ENCODE assay signal across 1 cellular context in the genomic region with DNA sequence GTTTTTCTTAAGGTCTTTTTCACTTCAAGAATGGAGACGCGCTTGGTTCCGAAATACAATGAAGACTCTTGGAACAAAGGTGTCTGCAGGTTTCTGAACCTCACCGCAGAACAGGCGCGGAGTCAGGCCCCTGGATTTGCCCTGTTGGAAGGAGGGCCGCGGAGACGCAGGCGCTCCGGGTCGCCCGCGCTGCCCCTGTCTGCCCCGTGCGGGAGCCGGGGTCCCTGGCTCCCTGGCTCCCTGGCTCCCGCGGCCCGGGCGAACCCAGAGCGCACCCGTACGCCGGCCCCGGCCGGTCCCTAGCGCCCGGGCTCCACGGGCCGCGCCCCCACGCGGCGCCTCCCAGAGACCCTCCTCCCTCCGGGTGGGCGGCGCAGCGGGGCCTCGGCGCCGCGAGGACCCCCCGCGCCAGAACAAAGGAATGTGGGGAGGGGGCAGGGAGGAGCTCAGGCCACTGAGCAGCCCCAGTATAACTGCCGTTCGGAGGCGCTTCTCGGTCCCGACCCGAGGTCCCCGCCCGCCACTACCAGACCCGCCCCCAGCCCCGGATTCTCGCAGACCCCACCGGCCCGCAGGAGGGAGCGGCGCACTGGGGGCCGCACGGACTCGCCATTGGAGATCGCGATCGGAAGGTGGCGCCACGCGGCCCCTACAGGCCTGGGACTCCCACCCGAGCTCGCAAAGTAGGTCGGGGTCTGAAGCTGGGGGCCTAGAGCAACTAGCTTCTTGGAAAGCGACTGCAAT.
TF ChIP-seq lines count a peak whose summit lies in the region.

No MANE protein-coding gene starts in this region.

TF ChIP-seq in HepG2, 621 proteins besides CTCF, POLR2A, EP300 and RAD21 (continued from another document and continues in another):
- TF ChIP-seq, protein P1, sequence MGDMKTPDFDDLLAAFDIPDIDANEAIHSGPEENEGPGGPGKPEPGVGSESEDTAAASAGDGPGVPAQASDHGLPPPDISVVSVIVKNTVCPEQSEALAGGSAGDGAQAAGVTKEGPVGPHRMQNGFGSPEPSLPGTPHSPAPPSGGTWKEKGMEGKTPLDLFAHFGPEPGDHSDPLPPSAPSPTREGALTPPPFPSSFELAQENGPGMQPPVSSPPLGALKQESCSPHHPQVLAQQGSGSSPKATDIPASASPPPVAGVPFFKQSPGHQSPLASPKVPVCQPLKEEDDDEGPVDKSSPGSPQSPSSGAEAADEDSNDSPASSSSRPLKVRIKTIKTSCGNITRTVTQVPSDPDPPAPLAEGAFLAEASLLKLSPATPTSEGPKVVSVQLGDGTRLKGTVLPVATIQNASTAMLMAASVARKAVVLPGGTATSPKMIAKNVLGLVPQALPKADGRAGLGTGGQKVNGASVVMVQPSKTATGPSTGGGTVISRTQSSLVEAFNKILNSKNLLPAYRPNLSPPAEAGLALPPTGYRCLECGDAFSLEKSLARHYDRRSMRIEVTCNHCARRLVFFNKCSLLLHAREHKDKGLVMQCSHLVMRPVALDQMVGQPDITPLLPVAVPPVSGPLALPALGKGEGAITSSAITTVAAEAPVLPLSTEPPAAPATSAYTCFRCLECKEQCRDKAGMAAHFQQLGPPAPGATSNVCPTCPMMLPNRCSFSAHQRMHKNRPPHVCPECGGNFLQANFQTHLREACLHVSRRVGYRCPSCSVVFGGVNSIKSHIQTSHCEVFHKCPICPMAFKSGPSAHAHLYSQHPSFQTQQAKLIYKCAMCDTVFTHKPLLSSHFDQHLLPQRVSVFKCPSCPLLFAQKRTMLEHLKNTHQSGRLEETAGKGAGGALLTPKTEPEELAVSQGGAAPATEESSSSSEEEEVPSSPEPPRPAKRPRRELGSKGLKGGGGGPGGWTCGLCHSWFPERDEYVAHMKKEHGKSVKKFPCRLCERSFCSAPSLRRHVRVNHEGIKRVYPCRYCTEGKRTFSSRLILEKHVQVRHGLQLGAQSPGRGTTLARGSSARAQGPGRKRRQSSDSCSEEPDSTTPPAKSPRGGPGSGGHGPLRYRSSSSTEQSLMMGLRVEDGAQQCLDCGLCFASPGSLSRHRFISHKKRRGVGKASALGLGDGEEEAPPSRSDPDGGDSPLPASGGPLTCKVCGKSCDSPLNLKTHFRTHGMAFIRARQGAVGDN (CRISPR knock-in tag; IDR thresholded peaks at IDR 0.05), result peak; percentile 59
- no peak for TF ChIP-seq NFYC (CRISPR knock-in tag; IDR thresholded peaks at IDR 0.05)
- no peak for TF ChIP-seq ZSCAN22 (CRISPR knock-in tag; IDR thresholded peaks at IDR 0.05)
- peak; percentile 78 for TF ChIP-seq RBM39 (IDR thresholded peaks at IDR 0.05; ENCODE audit: low read depth, low read length, poor library complexity, severe bottlenecking)
- TF ChIP-seq TOPORS (CRISPR knock-in tag; IDR thresholded peaks at IDR 0.05), result no peak
- TF ChIP-seq HMGA1 (CRISPR knock-in tag; conservative IDR thresholded peaks at IDR 0.05), result no peak
- TF ChIP-seq SALL2 (CRISPR knock-in tag; IDR thresholded peaks at IDR 0.05), result 0 out of 2 replicates have a peak, but pooled peaks have one; percentile 26
- TF ChIP-seq, protein P2, sequence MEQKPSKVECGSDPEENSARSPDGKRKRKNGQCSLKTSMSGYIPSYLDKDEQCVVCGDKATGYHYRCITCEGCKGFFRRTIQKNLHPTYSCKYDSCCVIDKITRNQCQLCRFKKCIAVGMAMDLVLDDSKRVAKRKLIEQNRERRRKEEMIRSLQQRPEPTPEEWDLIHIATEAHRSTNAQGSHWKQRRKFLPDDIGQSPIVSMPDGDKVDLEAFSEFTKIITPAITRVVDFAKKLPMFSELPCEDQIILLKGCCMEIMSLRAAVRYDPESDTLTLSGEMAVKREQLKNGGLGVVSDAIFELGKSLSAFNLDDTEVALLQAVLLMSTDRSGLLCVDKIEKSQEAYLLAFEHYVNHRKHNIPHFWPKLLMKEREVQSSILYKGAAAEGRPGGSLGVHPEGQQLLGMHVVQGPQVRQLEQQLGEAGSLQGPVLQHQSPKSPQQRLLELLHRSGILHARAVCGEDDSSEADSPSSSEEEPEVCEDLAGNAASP (CRISPR knock-in tag; IDR thresholded peaks at IDR 0.05; ENCODE audit: borderline replicate concordance), result no peak
- TF ChIP-seq SKI (IDR thresholded peaks at IDR 0.05; ENCODE audit: partially characterized antibody), result no peak
- peak; percentile 54 for TF ChIP-seq SALL1 (CRISPR knock-in tag; IDR thresholded peaks at IDR 0.05)
- no peak for TF ChIP-seq SRF (IDR thresholded peaks at IDR 0.05; ENCODE audit: low read depth, low read length)
- TF ChIP-seq ZNF10 (CRISPR knock-in tag; IDR thresholded peaks at IDR 0.05; ENCODE audit: borderline replicate concordance, low read depth), result no peak
- TF ChIP-seq ZC3H4 (CRISPR knock-in tag; IDR thresholded peaks at IDR 0.05; ENCODE audit: borderline replicate concordance), result no peak
- TF ChIP-seq NFE2 (CRISPR knock-in tag; IDR thresholded peaks at IDR 0.05), result no peak
- TF ChIP-seq, protein P3, sequence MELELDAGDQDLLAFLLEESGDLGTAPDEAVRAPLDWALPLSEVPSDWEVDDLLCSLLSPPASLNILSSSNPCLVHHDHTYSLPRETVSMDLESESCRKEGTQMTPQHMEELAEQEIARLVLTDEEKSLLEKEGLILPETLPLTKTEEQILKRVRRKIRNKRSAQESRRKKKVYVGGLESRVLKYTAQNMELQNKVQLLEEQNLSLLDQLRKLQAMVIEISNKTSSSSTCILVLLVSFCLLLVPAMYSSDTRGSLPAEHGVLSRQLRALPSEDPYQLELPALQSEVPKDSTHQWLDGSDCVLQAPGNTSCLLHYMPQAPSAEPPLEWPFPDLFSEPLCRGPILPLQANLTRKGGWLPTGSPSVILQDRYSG (CRISPR knock-in tag; IDR thresholded peaks at IDR 0.05), result no peak
- no peak for TF ChIP-seq GZF1 (CRISPR knock-in tag; IDR thresholded peaks at IDR 0.05)
- TF ChIP-seq, protein P4, sequence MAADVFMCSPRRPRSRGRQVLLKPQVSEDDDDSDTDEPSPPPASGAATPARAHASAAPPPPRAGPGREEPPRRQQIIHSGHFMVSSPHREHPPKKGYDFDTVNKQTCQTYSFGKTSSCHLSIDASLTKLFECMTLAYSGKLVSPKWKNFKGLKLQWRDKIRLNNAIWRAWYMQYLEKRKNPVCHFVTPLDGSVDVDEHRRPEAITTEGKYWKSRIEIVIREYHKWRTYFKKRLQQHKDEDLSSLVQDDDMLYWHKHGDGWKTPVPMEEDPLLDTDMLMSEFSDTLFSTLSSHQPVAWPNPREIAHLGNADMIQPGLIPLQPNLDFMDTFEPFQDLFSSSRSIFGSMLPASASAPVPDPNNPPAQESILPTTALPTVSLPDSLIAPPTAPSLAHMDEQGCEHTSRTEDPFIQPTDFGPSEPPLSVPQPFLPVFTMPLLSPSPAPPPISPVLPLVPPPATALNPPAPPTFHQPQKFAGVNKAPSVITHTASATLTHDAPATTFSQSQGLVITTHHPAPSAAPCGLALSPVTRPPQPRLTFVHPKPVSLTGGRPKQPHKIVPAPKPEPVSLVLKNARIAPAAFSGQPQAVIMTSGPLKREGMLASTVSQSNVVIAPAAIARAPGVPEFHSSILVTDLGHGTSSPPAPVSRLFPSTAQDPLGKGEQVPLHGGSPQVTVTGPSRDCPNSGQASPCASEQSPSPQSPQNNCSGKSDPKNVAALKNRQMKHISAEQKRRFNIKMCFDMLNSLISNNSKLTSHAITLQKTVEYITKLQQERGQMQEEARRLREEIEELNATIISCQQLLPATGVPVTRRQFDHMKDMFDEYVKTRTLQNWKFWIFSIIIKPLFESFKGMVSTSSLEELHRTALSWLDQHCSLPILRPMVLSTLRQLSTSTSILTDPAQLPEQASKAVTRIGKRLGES (CRISPR knock-in tag; IDR thresholded peaks at IDR 0.05; ENCODE audit: borderline replicate concordance), result no peak
- TF ChIP-seq SP140L (CRISPR knock-in tag; IDR thresholded peaks at IDR 0.05; ENCODE audit: borderline replicate concordance), result no peak
- no peak for TF ChIP-seq U2AF1 (optimal IDR thresholded peaks at IDR 0.05; ENCODE audit: low read depth, low read length)
- TF ChIP-seq ARNT2 (CRISPR knock-in tag; IDR thresholded peaks at IDR 0.05; ENCODE audit: low read depth), result no peak
- TF ChIP-seq ZNF460 (CRISPR knock-in tag; IDR thresholded peaks at IDR 0.05; ENCODE audit: borderline replicate concordance), result no peak
- TF ChIP-seq ZNF329 (CRISPR knock-in tag; IDR thresholded peaks at IDR 0.05; ENCODE audit: low read depth), result no peak
- no peak for TF ChIP-seq ZIK1 (CRISPR knock-in tag; IDR thresholded peaks at IDR 0.05; ENCODE audit: borderline replicate concordance, low read depth)
- TF ChIP-seq, protein P5, sequence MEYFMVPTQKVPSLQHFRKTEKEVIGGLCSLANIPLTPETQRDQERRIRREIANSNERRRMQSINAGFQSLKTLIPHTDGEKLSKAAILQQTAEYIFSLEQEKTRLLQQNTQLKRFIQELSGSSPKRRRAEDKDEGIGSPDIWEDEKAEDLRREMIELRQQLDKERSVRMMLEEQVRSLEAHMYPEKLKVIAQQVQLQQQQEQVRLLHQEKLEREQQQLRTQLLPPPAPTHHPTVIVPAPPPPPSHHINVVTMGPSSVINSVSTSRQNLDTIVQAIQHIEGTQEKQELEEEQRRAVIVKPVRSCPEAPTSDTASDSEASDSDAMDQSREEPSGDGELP (IDR thresholded peaks at IDR 0.05; ENCODE audit: borderline replicate concordance, low read depth), result no peak
- TF ChIP-seq KDM6A (CRISPR knock-in tag; IDR thresholded peaks at IDR 0.05; ENCODE audit: low read depth), result no peak
- TF ChIP-seq ATAD3A (CRISPR knock-in tag; IDR thresholded peaks at IDR 0.05), result no peak
- peak; percentile 29; the same call in 1 of the 2 replicates for TF ChIP-seq SP4 (CRISPR knock-in tag; IDR thresholded peaks at IDR 0.05)
- TF ChIP-seq, protein P6, sequence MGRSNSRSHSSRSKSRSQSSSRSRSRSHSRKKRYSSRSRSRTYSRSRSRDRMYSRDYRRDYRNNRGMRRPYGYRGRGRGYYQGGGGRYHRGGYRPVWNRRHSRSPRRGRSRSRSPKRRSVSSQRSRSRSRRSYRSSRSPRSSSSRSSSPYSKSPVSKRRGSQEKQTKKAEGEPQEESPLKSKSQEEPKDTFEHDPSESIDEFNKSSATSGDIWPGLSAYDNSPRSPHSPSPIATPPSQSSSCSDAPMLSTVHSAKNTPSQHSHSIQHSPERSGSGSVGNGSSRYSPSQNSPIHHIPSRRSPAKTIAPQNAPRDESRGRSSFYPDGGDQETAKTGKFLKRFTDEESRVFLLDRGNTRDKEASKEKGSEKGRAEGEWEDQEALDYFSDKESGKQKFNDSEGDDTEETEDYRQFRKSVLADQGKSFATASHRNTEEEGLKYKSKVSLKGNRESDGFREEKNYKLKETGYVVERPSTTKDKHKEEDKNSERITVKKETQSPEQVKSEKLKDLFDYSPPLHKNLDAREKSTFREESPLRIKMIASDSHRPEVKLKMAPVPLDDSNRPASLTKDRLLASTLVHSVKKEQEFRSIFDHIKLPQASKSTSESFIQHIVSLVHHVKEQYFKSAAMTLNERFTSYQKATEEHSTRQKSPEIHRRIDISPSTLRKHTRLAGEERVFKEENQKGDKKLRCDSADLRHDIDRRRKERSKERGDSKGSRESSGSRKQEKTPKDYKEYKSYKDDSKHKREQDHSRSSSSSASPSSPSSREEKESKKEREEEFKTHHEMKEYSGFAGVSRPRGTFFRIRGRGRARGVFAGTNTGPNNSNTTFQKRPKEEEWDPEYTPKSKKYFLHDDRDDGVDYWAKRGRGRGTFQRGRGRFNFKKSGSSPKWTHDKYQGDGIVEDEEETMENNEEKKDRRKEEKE (IDR thresholded peaks at IDR 0.05), result no peak
- TF ChIP-seq ZSCAN12 (CRISPR knock-in tag; IDR thresholded peaks at IDR 0.05), result no peak
- TF ChIP-seq, protein P7, sequence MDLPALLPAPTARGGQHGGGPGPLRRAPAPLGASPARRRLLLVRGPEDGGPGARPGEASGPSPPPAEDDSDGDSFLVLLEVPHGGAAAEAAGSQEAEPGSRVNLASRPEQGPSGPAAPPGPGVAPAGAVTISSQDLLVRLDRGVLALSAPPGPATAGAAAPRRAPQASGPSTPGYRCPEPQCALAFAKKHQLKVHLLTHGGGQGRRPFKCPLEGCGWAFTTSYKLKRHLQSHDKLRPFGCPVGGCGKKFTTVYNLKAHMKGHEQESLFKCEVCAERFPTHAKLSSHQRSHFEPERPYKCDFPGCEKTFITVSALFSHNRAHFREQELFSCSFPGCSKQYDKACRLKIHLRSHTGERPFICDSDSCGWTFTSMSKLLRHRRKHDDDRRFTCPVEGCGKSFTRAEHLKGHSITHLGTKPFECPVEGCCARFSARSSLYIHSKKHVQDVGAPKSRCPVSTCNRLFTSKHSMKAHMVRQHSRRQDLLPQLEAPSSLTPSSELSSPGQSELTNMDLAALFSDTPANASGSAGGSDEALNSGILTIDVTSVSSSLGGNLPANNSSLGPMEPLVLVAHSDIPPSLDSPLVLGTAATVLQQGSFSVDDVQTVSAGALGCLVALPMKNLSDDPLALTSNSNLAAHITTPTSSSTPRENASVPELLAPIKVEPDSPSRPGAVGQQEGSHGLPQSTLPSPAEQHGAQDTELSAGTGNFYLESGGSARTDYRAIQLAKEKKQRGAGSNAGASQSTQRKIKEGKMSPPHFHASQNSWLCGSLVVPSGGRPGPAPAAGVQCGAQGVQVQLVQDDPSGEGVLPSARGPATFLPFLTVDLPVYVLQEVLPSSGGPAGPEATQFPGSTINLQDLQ (CRISPR knock-in tag; IDR thresholded peaks at IDR 0.05), result no peak
- TF ChIP-seq SAP130 (CRISPR knock-in tag; IDR thresholded peaks at IDR 0.05; ENCODE audit: low read depth), result peak; percentile 16; the same call in 1 of the 2 replicates
- TF ChIP-seq, protein P8, sequence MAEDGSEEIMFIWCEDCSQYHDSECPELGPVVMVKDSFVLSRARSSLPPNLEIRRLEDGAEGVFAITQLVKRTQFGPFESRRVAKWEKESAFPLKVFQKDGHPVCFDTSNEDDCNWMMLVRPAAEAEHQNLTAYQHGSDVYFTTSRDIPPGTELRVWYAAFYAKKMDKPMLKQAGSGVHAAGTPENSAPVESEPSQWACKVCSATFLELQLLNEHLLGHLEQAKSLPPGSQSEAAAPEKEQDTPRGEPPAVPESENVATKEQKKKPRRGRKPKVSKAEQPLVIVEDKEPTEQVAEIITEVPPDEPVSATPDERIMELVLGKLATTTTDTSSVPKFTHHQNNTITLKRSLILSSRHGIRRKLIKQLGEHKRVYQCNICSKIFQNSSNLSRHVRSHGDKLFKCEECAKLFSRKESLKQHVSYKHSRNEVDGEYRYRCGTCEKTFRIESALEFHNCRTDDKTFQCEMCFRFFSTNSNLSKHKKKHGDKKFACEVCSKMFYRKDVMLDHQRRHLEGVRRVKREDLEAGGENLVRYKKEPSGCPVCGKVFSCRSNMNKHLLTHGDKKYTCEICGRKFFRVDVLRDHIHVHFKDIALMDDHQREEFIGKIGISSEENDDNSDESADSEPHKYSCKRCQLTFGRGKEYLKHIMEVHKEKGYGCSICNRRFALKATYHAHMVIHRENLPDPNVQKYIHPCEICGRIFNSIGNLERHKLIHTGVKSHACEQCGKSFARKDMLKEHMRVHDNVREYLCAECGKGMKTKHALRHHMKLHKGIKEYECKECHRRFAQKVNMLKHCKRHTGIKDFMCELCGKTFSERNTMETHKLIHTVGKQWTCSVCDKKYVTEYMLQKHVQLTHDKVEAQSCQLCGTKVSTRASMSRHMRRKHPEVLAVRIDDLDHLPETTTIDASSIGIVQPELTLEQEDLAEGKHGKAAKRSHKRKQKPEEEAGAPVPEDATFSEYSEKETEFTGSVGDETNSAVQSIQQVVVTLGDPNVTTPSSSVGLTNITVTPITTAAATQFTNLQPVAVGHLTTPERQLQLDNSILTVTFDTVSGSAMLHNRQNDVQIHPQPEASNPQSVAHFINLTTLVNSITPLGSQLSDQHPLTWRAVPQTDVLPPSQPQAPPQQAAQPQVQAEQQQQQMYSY (CRISPR knock-in tag; IDR thresholded peaks at IDR 0.05), result 0 out of 2 replicates have a peak, but pooled peaks have one; percentile 16
- no peak for TF ChIP-seq ZSCAN25 (CRISPR knock-in tag; IDR thresholded peaks at IDR 0.05)
- no peak for TF ChIP-seq ATF7-NPFF (CRISPR knock-in tag; IDR thresholded peaks at IDR 0.05; ENCODE audit: low read depth)
- no peak; the same call in 1 of the 2 replicates for TF ChIP-seq KLF9 (CRISPR knock-in tag; IDR thresholded peaks at IDR 0.05; ENCODE audit: low read depth)
- TF ChIP-seq FOXP1 (IDR thresholded peaks at IDR 0.05), result no peak
- no peak for TF ChIP-seq FOXP1 (CRISPR knock-in tag; IDR thresholded peaks at IDR 0.05)
- TF ChIP-seq NFYB (CRISPR knock-in tag; IDR thresholded peaks at IDR 0.05), result no peak
